8 cellular contexts compared by ENCODE assay signal in genomic region chr18:51030537-51031258, GRCh38. TPM values are rescaled to one million over a fixed set of nuclear protein-coding genes. Genes with fewer than 3 reads are reported as not detected.
DNase-seq lines count a peak whose midpoint lies in the region; ATAC-seq and TF ChIP-seq lines count a peak whose summit lies in the region.

No MANE protein-coding gene starts in this region.

- H3K4me3 ChIP-seq in SJSA1 (peak overlapping the region; percentile 100), heart right ventricle (peak overlapping the region; percentile 70 to 94 (median 81))

- peaks cover 11% of the 10 kb centered on the region; the same call in 1 of the 2 replicates for H3K4me1 ChIP-seq in SJSA1 (replicated peaks)
- H3K4me1 ChIP-seq in heart right ventricle, result peaks cover 2 to 86% (median 61%) of the 10 kb centered on the region in 9 donors

- peak overlapping the region; percentile 95 for H3K27ac ChIP-seq in SJSA1
- H3K27ac ChIP-seq in heart right ventricle, result peak overlapping the region; percentile 94 to 100 (median 98)

- H3K27me3 Mint-ChIP-seq in Calu3 (ENCODE audit: unreplicated experiment), result no peaks in the 10 kb centered on the region
- peaks cover 3% of the 10 kb centered on the region for H3K27me3 Mint-ChIP-seq in type B pancreatic cell

- H3K27ac Mint-ChIP-seq in Calu3 (ENCODE audit: unreplicated experiment) (peak overlapping the region; percentile 92), type B pancreatic cell (peak overlapping the region; percentile 99)

- TF ChIP-seq CTCF in Calu3 (IDR thresholded peaks at IDR 0.05; ENCODE audit: unreplicated experiment) (no peak), heart right ventricle (IDR thresholded peaks at IDR 0.05) (no peak), type B pancreatic cell (conservative IDR thresholded peaks at IDR 0.05) (no peak)

- H3K36me3 Mint-ChIP-seq in Calu3 (ENCODE audit: insufficient read depth, unreplicated experiment), result peaks cover 53% of the 10 kb centered on the region
- peaks cover 17% of the 10 kb centered on the region for H3K36me3 Mint-ChIP-seq in type B pancreatic cell

- ATAC-seq in GM21360 (IDR thresholded peaks at IDR 0.05; ENCODE audit: unreplicated experiment), result peak; percentile 52
- ATAC-seq in heart right ventricle, result peak; percentile 46 to 86 (median 74)

- peaks cover 29% of the 10 kb centered on the region for H3K36me3 ChIP-seq in SJSA1
- peaks cover 0 to 23% (median 5%) of the 10 kb centered on the region in 9 donors for H3K36me3 ChIP-seq in heart right ventricle

- peak; percentile 82 for DNase-seq in Calu3
- peak; percentile 26 for DNase-seq in HT1080 (ENCODE audit: low read depth)
- DNase-seq in SJSA1 (ENCODE audit: low read depth in 1 of 2, low spot score in 2 of 2), result peak; percentile 57 to 59
- DNase-seq in activated naive CD8-positive, alpha-beta T cell treated with anti-CD3 and anti-CD28 coated beads, Interleukin-2, amount 50 U/mL, for 16 hours (ENCODE audit: low read depth, low spot score), result peak; percentile 26
- DNase-seq in heart right ventricle, result peak; percentile 73 to 78
- DNase-seq in posterior cingulate gyrus, result peak; percentile 48 to 95 (median 67)
- peak; percentile 81 for DNase-seq in type B pancreatic cell (ENCODE audit: extremely low spot score, unreplicated experiment)

- intact Hi-C loops in Calu3 (cut with micrococcal nuclease; ENCODE audit: unreplicated experiment) (loop anchor here (5.0 kb wide), 2 partner anchors 58 to 153 kb away; partner anchors contain the start of gene ME2), heart right ventricle (cut with DNase I) (loop anchor here in 6 of 10 donors (2.0 to 10.0 kb wide), 5 partner anchors 63 to 164 kb away; partner anchors contain the start of genes ELAC1 (in 4 of the 6), MEX3C (in 2 of the 6) and ME2 (in 1 of the 6)), posterior cingulate gyrus (cut with DNase I) (loop anchor here (1.0 to 5.0 kb wide), 2 partner anchors 62 to 153 kb away; partner anchors contain the start of genes ELAC1 and ME2)

- H3K4me1 Mint-ChIP-seq in Calu3 (ENCODE audit: low read depth, unreplicated experiment) (peaks cover 37% of the 10 kb centered on the region), type B pancreatic cell (ENCODE audit: unreplicated experiment) (peaks cover 41% of the 10 kb centered on the region)

- BruUV-seq in Calu3 (replicated peaks; lab: Mats Ljungman, UMichigan), result no TSS peak

- CTCF ChIA-PET in Calu3 (lab: Charles Lee), result interaction anchor here (0.6 to 1.0 kb wide), 2 partner anchors 8 to 194 kb away, joined by 3 to 5 read pairs; no protein-coding TSS in a partner anchor

- H3K9me3 ChIP-seq in SJSA1 (replicated peaks) (no peaks in the 10 kb centered on the region; the same call in 1 of the 2 replicates), heart right ventricle (no peaks in the 10 kb centered on the region)

- H3K4me3 Mint-ChIP-seq in Calu3 (ENCODE audit: low read depth, unreplicated experiment), result peak overlapping the region; percentile 93
- H3K4me3 Mint-ChIP-seq in type B pancreatic cell, result peak overlapping the region; percentile 99

- H3K9me3 Mint-ChIP-seq in Calu3 (ENCODE audit: low read depth, unreplicated experiment) (no peaks in the 10 kb centered on the region), type B pancreatic cell (no peaks in the 10 kb centered on the region)

- WGBS in heart right ventricle, 2 donors, result 0 to 1% methylated on average over 63 to 66 of the region's 66 CpGs

- H3K27me3 ChIP-seq in SJSA1 (replicated peaks) (no peaks in the 10 kb centered on the region), heart right ventricle (no peaks in the 10 kb centered on the region)

RNA-seq across cellular contexts. Expression of gene SMAD4, which starts 0.7 kb away (rescaled TPM):
- total RNA-seq in Calu3 (2022) (78.6 and 96.7 TPM in 2 replicates), heart right ventricle (100 to 1,000 TPM in 2 of 10 donors, 10 to 100 TPM in 8; 78.4 to 110 (median 86.9) TPM), type B pancreatic cell (ENCODE audit: low replicate concordance) (106 and 123 TPM in 2 replicates)
- 83.6 and 87.2 TPM in 2 replicates for total RNA-seq in HT1080 (2014; rRNA removed; shearing (Covaris generic))
- polyA plus RNA-seq in HT1080 (2015; cell fraction: cytosol; rRNA removed), result 51.8 and 64.7 TPM in 2 replicates
- 105 and 117 TPM in 2 replicates for polyA plus RNA-seq in HT1080 (2015; cell fraction: nucleus; rRNA removed)
- 121 and 138 TPM in 2 replicates for total RNA-seq in SJSA1 (2014; rRNA removed; shearing (Covaris generic))
- 10 to 100 TPM; 11.7 to 20.3 TPM for polyA plus RNA-seq in heart right ventricle

Comparison
In these comparisons a context has a peak if more than half of its experiments do, and no peak if none do; other contexts are left out.
1. Peak in every context shown above with its lines: DNase-seq, ATAC-seq, H3K4me3 ChIP-seq and H3K27ac ChIP-seq.
2. DNase-seq: peak in every context shown above with its lines; median percentile 82 in Calu3; 81 in type B pancreatic cell; 76 in heart right ventricle; 67 in posterior cingulate gyrus; 58 in SJSA1; 26 in HT1080; 26 in activated naive CD8-positive, alpha-beta T cell treated with anti-CD3 and anti-CD28 coated beads, Interleukin-2, amount 50 U/mL, for 16 hours.